8 cellular contexts compared by ENCODE assay signal in genomic region chr19:11346104-11346940, GRCh38. TPM values are rescaled to one million over a fixed set of nuclear protein-coding genes. Genes with fewer than 3 reads are reported as not detected.
A peak's percentile ranks its signal among the peaks of the same experiment; 100 is the strongest.
DNase-seq lines count a peak whose midpoint lies in the region; ATAC-seq, FAIRE-seq and TF ChIP-seq lines count a peak whose summit lies in the region.

TSS of gene CCDC159 (plus strand) at chr19:11346519. CDS start at chr19:11346607, 88 bp downstream.
TSS of gene TMEM205 (minus strand) at chr19:11346268. CDS start at chr19:11345619, 649 bp downstream.

- intact Hi-C loops in body of pancreas (cut with DNase I) (no loop called here), sciatic nerve (cut with DNase I) (no loop called here)

- FAIRE-seq in TTC549 (lab: Jason Lieb, UNC): peak; percentile 97

- H3K9me3 ChIP-seq in body of pancreas: no peaks in the 10 kb centered on the region

- DNase-seq in A172 (ENCODE audit: low spot score) (peak; percentile 99), NCI-H2107 (lab: John Stamatoyannopoulos, UW) (peak; percentile 95), body of pancreas (peak; percentile 99), iPS DF 19.7 (ENCODE audit: low read depth, low spot score) (peak; percentile 97), sciatic nerve (ENCODE audit: low spot score) (peak; percentile 99)

- H3K27ac ChIP-seq in body of pancreas: peak within 1 kb of the TSS; percentile 75 to 87 (median 83)

- 0% methylated on average over 18 to 50 of the region's 50 CpGs for WGBS in body of pancreas, 2 donors

- peak within 1 kb of the TSS; percentile 1 to 24 for H3K4me3 ChIP-seq in body of pancreas

- no peaks in the 10 kb centered on the region for H3K36me3 ChIP-seq in body of pancreas (replicated peaks in 1 of 2; ENCODE audit: insufficient read depth in 1 of 2, low read depth in 2 of 2)

- peak; percentile 81 for ATAC-seq in GM18519 (IDR thresholded peaks at IDR 0.05; ENCODE audit: low FRiP score, unreplicated experiment)
- ATAC-seq in HG03060 (IDR thresholded peaks at IDR 0.05; ENCODE audit: low read depth, unreplicated experiment): peak; percentile 86
- ATAC-seq in body of pancreas: peak; percentile 94
- peak; percentile 96 for ATAC-seq in sciatic nerve

- no peak for TF ChIP-seq CTCF in body of pancreas (IDR thresholded peaks at IDR 0.05)

- TF ChIP-seq POLR2A in body of pancreas (IDR thresholded peaks at IDR 0.05): peak; percentile 35 to 80 (median 77)

- peaks cover 31% of the 10 kb centered on the region for H3K4me1 ChIP-seq in body of pancreas

- no peaks in the 10 kb centered on the region for H3K27me3 ChIP-seq in body of pancreas

RNA-seq across cellular contexts. Expression of gene CCDC159, which starts in this region (rescaled TPM):
- total RNA-seq in A172 (2014; rRNA removed; shearing (Covaris generic)): 1.3 and 10.1 TPM in 2 replicates
- total RNA-seq in body of pancreas (10 to 100 TPM; 26.5 to 32.6 TPM), sciatic nerve (42.7 TPM)

RNA-seq across cellular contexts. Expression of gene TMEM205, which starts in this region (rescaled TPM):
- 54.9 and 114 TPM in 2 replicates for total RNA-seq in A172 (2014; rRNA removed; shearing (Covaris generic))
- total RNA-seq in body of pancreas (100 to 1,000 TPM; 176 to 197 TPM), sciatic nerve (58.0 TPM)

Comparison
In these comparisons a context has a peak if more than half of its experiments do, and no peak if none do; other contexts are left out.
1. Peak in every context shown above with its lines: DNase-seq, ATAC-seq, H3K4me3 ChIP-seq and H3K27ac ChIP-seq.